In genomic region chr1:8384088-8384487, GRCh38 we compare ENCODE assay signal across 13 cellular contexts.
DNase-seq lines count a peak whose midpoint lies in the region; ATAC-seq, FAIRE-seq and TF ChIP-seq lines count a peak whose summit lies in the region.
"Had no signal": no experiment of that assay in that cellular context is flagged by ENCODE, and none has a peak within 500 bp of the region (broad histone marks: within the 10 kb centered on the region; RNA-seq: fewer than 3 reads in every experiment).

No MANE protein-coding gene starts in this region.

- no TSS peak for BruUV-seq in endothelial cell of umbilical vein (replicated peaks; lab: Mats Ljungman, UMichigan)

- CTCF ChIA-PET in T-cell (lab: Charles Lee) (interaction anchor here in 1 of 2 donors (0.6 kb wide), 1 partner anchor 13 kb away, joined by 3 read pairs; no protein-coding TSS in a partner anchor), endothelial cell of umbilical vein (lab: Charles Lee) (interaction anchor here (0.9 to 2.6 kb wide), 5 partner anchors 9 to 90 kb away, joined by 3 to 10 read pairs (median 4); no protein-coding TSS in a partner anchor)

- no peak for TF ChIP-seq POLR2A in endothelial cell of umbilical vein (IDR thresholded peaks at IDR 0.05; ENCODE audit: low read depth, low read length)

- H3K9me3 Mint-ChIP-seq in T-cell (no peaks in the 10 kb centered on the region), osteocyte (ENCODE audit: unreplicated experiment) (no peaks in the 10 kb centered on the region), natural killer cell (no peaks in the 10 kb centered on the region)

- no peak for ATAC-seq in T-cell (replicated peaks in 1 of 4)
- ATAC-seq in esophagus mucosa: no peak
- no peak for ATAC-seq in natural killer cell
- ATAC-seq: sciatic nerve had no signal

- dilution Hi-C loops in endothelial cell of umbilical vein (cut with MboI; ENCODE audit: extremely low pct_ligation_motif_present, low sequenced_read_pairs): no loop called here

- peak; percentile 49 for DNase-seq in EH (ENCODE audit: low read depth)
- DNase-seq in T-cell: no peak
- peak; percentile 65 for DNase-seq in endothelial cell of umbilical vein (ENCODE audit: low read depth, low spot score)
- no peak for DNase-seq in osteocyte (ENCODE audit: extremely low spot score, unreplicated experiment)
- no peak for DNase-seq in natural killer cell
- no peak for DNase-seq in GM13976 (ENCODE audit: low spot score)
- no peak for DNase-seq in T1000 (lab: John Stamatoyannopoulos, UW)
- DNase-seq: GOT3, NCI-H1048, T-helper 1 cell had no signal

- H3K27me3 ChIP-seq in endothelial cell of umbilical vein (ENCODE audit: control insufficient read depth in 2 of 2, insufficient read depth in 2 of 2, low read length in 2 of 2): no peaks in the 10 kb centered on the region
- H3K27me3 ChIP-seq: tibial artery had no signal

- H3K4me2 ChIP-seq in endothelial cell of umbilical vein (ENCODE audit: insufficient read depth, low read length): peak overlapping the region; percentile 15

- H3K9me1 ChIP-seq in endothelial cell of umbilical vein (replicated peaks; ENCODE audit: control insufficient read depth, extremely low read depth, insufficient read depth, low read length): no peaks in the 10 kb centered on the region

- no peak overlapping the region for H3K4me3 ChIP-seq in endothelial cell of umbilical vein (replicated peaks in 1 of 3; ENCODE audit: insufficient read depth in 1 of 3, low read depth in 1 of 3, low read length in 3 of 3)
- H3K4me3 ChIP-seq: tibial artery had no signal

- peak overlapping the region in 1 of 3 donors; percentile 84 for H3K4me3 Mint-ChIP-seq in T-cell
- H3K4me3 Mint-ChIP-seq in osteocyte (ENCODE audit: unreplicated experiment): no peak overlapping the region
- no peak overlapping the region for H3K4me3 Mint-ChIP-seq in natural killer cell

- FAIRE-seq in endothelial cell of umbilical vein (lab: Jason Lieb, UNC): peak; percentile 96

- H3K9me3 ChIP-seq in endothelial cell of umbilical vein (replicated peaks; ENCODE audit: control insufficient read depth, insufficient read depth, low read length): no peaks in the 10 kb centered on the region
- H3K9me3 ChIP-seq: tibial artery had no signal

- TF ChIP-seq CTCF in endothelial cell of umbilical vein (IDR thresholded peaks at IDR 0.05; ENCODE audit: extremely low read depth in 1 of 2, insufficient read depth in 1 of 2, low read depth in 1 of 2, low read length in 2 of 2) (no peak), osteocyte (IDR thresholded peaks at IDR 0.05) (no peak), natural killer cell (IDR thresholded peaks at IDR 0.05) (no peak), GM13976 (IDR thresholded peaks at IDR 0.05; ENCODE audit: borderline replicate concordance, control extremely low read depth, extremely low read depth, insufficient read depth, missing control alignments) (no peak)

- H3K36me3 Mint-ChIP-seq in T-cell (peaks cover 20% of the 10 kb centered on the region), osteocyte (ENCODE audit: unreplicated experiment) (peaks cover 9% of the 10 kb centered on the region), natural killer cell (no peaks in the 10 kb centered on the region)

- no peak overlapping the region for H3K9ac ChIP-seq in endothelial cell of umbilical vein (replicated peaks; ENCODE audit: extremely low read depth, insufficient read depth, low read length)

- H2AFZ ChIP-seq in endothelial cell of umbilical vein (ENCODE audit: low read depth, low read length): no peak overlapping the region

- H3K27me3 Mint-ChIP-seq in T-cell (no peaks in the 10 kb centered on the region), osteocyte (ENCODE audit: unreplicated experiment) (no peaks in the 10 kb centered on the region), natural killer cell (ENCODE audit: low read depth in 2 of 2) (no peaks in the 10 kb centered on the region)

- H3K79me2 ChIP-seq in endothelial cell of umbilical vein (ENCODE audit: control insufficient read depth, insufficient read depth, low read length): peaks cover 51% of the 10 kb centered on the region

- POLR2A ChIA-PET in T-cell (lab: Charles Lee) (no interaction called here), endothelial cell of umbilical vein (lab: Charles Lee) (interaction anchor here (0.6 to 0.7 kb wide), 2 partner anchors 10 to 319 kb away, joined by 3 read pairs; no protein-coding TSS in a partner anchor)

- peak overlapping the region; percentile 31 for H3K27ac ChIP-seq in endothelial cell of umbilical vein (ENCODE audit: insufficient read depth, low read depth, low read length)
- H3K27ac ChIP-seq: tibial artery had no signal

- peaks cover 0 to 9% of the 10 kb centered on the region in 2 experiments for H3K36me3 ChIP-seq in endothelial cell of umbilical vein (ENCODE audit: control insufficient read depth in 2 of 2, extremely low read depth in 1 of 2, insufficient read depth in 2 of 2, low read length in 2 of 2)

- H3K27ac Mint-ChIP-seq in T-cell: peak overlapping the region; percentile 44 to 59
- H3K27ac Mint-ChIP-seq in osteocyte (ENCODE audit: unreplicated experiment): peak overlapping the region; percentile 14
- H3K27ac Mint-ChIP-seq in natural killer cell: no peak overlapping the region

- in situ Hi-C loops in GM13976 (cut with MboI; ENCODE audit: low sequenced_read_pairs, unreplicated experiment): no loop called here

- intact Hi-C loops in endothelial cell of umbilical vein (cut with micrococcal nuclease) (loop anchor here (1.0 kb wide), 1 partner anchor 25 kb away; no protein-coding TSS in a partner anchor), natural killer cell (cut with micrococcal nuclease) (no loop called here)

- no peaks in the 10 kb centered on the region for H4K20me1 ChIP-seq in endothelial cell of umbilical vein (replicated peaks; ENCODE audit: control insufficient read depth, extremely low read depth, insufficient read depth, low read length)

- peaks cover 17% of the 10 kb centered on the region for H3K4me1 ChIP-seq in endothelial cell of umbilical vein (ENCODE audit: control insufficient read depth, extremely low read depth, insufficient read depth, low read length)

- H3K4me1 Mint-ChIP-seq in T-cell (peaks cover 83 to 89% (median 88%) of the 10 kb centered on the region in 3 donors), osteocyte (ENCODE audit: unreplicated experiment) (peaks cover 53% of the 10 kb centered on the region), natural killer cell (peaks cover 40 to 42% of the 10 kb centered on the region in 2 donors)

TF ChIP-seq in endothelial cell of umbilical vein, 7 proteins besides CTCF, POLR2A, EP300 and RAD21:
- TF ChIP-seq JUN (IDR thresholded peaks at IDR 0.05; ENCODE audit: borderline replicate concordance, insufficient read depth, insufficient read length, low read depth): peak; percentile 47
- TF ChIP-seq EZH2 (IDR thresholded peaks at IDR 0.05; ENCODE audit: borderline replicate concordance, low read depth, low read length, severe bottlenecking): no peak
- no peak for TF ChIP-seq GATA2 (IDR thresholded peaks at IDR 0.05; ENCODE audit: insufficient read depth, insufficient read length, low read depth, low read length)
- peak; percentile 71 for TF ChIP-seq FOS (IDR thresholded peaks at IDR 0.05; ENCODE audit: borderline replicate concordance, insufficient read depth, low read length)

Comparison
In these comparisons a context has a peak if more than half of its experiments do, and no peak if none do; other contexts are left out.
1. DNase-seq: peak in EH (single experiment) and endothelial cell of umbilical vein (single experiment); none in T-cell (0 of 34), osteocyte (single experiment), natural killer cell (single experiment), GM13976 (single experiment) and T1000 (single experiment).
2. H3K27ac Mint-ChIP-seq: peak in T-cell (2 of 2) and osteocyte (single experiment); none in natural killer cell (0 of 2).